ENCODE assay signal across 28 cellular contexts in the genomic region with DNA sequence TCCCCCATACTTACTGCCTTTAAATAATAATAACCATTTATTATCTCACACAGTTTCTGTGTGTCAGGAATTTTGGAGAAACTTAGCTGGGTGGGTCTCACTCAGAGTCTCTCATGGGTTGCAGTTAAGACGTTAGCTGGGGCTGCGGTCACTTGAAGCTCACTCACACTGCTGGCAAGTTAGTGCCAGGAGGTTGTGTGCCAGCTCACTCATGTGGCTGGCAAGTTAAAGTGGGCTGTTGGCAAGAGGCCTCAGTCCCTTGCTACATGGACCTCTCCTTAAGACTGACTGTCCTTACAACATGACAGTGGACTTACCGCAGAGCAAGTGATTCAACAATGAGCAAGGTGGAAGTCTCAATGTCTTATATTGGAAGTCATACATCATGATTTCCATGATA.
"Had no signal": no experiment of that assay in that cellular context is flagged by ENCODE, and none has a peak within 500 bp of the region (broad histone marks: within the 10 kb centered on the region; RNA-seq: fewer than 3 reads in every experiment).

No MANE protein-coding gene starts in this region.

- H3K79me2 ChIP-seq: parathyroid adenoma had no signal

- H3K27me3 ChIP-seq: ovary, right lobe of liver, sigmoid colon, spleen, suprapubic skin, testis, tibial nerve, upper lobe of right lung, uterus had no signal

- H3K9me3 ChIP-seq: ovary, psoas muscle, right lobe of liver, sigmoid colon, spleen, suprapubic skin, testis, tibial nerve, upper lobe of right lung, uterus had no signal

- H2AFZ ChIP-seq: parathyroid adenoma had no signal

- H3K27ac ChIP-seq: ovary, parathyroid adenoma, psoas muscle, right lobe of liver, sigmoid colon, spleen, suprapubic skin, testis, tibial nerve, upper lobe of right lung, uterus had no signal

- DNase-seq: naive B cell; naive thymus-derived CD8-positive, alpha-beta T cell; nephron progenitor cell; occipital lobe; ovary; psoas muscle; right cardiac atrium; right lobe of liver; sigmoid colon; small intestine; spleen; stimulated activated CD4-positive, alpha-beta T cell treated with anti-CD3 and anti-CD28 coated beads, Interleukin-12 subunit alpha, Interleukin-12 subunit beta, amount 100 ng/mL, for 4 hours; stimulated activated CD4-positive, alpha-beta T cell treated with anti-CD3 and anti-CD28 coated beads, Interleukin-1b, Interleukin-23, amount 100 ng/mL, for 48 hours; stimulated activated CD4-positive, alpha-beta T cell treated with anti-CD3 and anti-CD28 coated beads, Interleukin-4, amount 100 ng/mL, for 1 hour; stimulated activated CD4-positive, alpha-beta T cell treated with anti-CD3 and anti-CD28 coated beads, Interleukin-4, amount 100 ng/mL, for 4 hours; stimulated activated CD8-positive, alpha-beta memory T cell treated with anti-CD3 and anti-CD28 coated beads, Interleukin-4, amount 100 ng/mL, for 48 hours; stimulated activated naive CD4-positive, alpha-beta T cell; stimulated activated naive CD8-positive, alpha-beta T cell treated with anti-CD3 and anti-CD28 coated beads, Interleukin-15, amount 100 ng/mL, for 72 hours; stimulated activated naive CD8-positive, alpha-beta T cell treated with anti-CD3 and anti-CD28 coated beads, Interleukin-15, Interleukin-2, amounts not matched to agents 100 U/mL and 50 U/mL, for 24 hours; substantia nigra; testis; upper lobe of right lung; uterus had no signal

- H3K9ac ChIP-seq: parathyroid adenoma had no signal

- ATAC-seq: naive thymus-derived CD8-positive, alpha-beta T cell; natural killer cell treated with Interleukin-12 subunit alpha and Interleukin-12 subunit beta and Interleukin-15 and Interleukin-18, amount 100 ng/mL, for 72 hours; psoas muscle; right cardiac atrium; right lobe of liver; stimulated activated memory B cell treated with anti-CD40 and anti-IgM and Interleukin-4, amounts not matched to agents 10 μg/mL and 1 μg/mL and 100 μg/mL, for 72 hours; stimulated activated naive CD8-positive, alpha-beta T cell treated with anti-CD3 and anti-CD28 coated beads, Interleukin-15, amount 100 ng/mL, for 72 hours; stimulated activated naive CD8-positive, alpha-beta T cell treated with anti-CD3 and anti-CD28 coated beads, Interleukin-15, Interleukin-2, amounts not matched to agents 100 U/mL and 50 U/mL, for 24 hours; upper lobe of right lung had no signal

- H3K36me3 ChIP-seq: ovary, right lobe of liver, sigmoid colon, spleen, suprapubic skin, tibial nerve, upper lobe of right lung, uterus had no signal

- H3K4me1 ChIP-seq: parathyroid adenoma, psoas muscle, sigmoid colon, spleen, suprapubic skin, testis, tibial nerve, upper lobe of right lung, uterus had no signal

- H3K4me3 ChIP-seq: ovary, psoas muscle, right lobe of liver, sigmoid colon, spleen, suprapubic skin, testis, tibial nerve, upper lobe of right lung, uterus had no signal
